1 cellular context compared by ENCODE assay signal in the genomic region with DNA sequence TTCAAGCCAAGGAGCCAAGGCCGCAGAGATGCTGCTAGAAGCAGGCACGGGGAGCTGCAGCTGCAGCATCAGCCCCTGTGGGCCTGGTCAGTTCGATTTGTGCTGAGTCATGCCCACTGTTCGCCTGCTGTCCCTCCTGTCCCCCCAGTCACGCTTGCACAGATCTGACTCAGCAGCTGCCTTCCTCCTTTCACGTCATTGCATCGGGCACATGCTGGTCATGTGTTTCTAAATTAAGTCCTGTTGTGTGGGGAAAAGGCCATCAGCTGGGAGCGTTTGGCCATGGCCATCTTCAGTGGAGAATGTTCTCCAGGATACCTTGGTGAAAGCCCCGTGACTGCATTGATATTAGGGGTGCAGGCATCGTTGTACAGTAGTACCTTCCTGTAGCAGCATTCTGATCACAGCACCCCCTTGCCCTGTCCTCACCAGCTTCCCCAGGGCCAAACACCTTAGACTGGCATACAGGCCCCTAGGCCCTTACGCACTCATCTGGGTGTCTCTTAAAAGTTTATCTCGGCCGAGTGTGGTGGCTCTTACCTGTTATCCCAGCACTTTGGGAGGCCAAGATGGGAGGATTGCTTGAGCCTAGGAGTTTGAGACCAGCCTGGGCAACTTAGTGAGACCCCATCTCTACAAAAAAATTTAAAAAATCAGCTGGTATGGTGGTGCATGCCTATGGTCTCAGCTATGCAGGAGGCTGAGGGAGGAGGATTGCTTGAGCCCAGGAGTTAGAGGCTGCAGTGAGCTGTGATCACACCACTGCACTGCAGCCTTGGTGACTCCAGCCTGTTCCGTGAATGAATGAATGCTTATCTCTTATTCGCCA.
A peak's percentile ranks its signal among the peaks of the same experiment; 100 is the strongest.
TF ChIP-seq lines count a peak whose summit lies in the region.

No MANE protein-coding gene starts in this region.

TF ChIP-seq in K562, 482 proteins besides CTCF, POLR2A, EP300 and RAD21 (continued from another document):
- TF ChIP-seq, protein P1, sequence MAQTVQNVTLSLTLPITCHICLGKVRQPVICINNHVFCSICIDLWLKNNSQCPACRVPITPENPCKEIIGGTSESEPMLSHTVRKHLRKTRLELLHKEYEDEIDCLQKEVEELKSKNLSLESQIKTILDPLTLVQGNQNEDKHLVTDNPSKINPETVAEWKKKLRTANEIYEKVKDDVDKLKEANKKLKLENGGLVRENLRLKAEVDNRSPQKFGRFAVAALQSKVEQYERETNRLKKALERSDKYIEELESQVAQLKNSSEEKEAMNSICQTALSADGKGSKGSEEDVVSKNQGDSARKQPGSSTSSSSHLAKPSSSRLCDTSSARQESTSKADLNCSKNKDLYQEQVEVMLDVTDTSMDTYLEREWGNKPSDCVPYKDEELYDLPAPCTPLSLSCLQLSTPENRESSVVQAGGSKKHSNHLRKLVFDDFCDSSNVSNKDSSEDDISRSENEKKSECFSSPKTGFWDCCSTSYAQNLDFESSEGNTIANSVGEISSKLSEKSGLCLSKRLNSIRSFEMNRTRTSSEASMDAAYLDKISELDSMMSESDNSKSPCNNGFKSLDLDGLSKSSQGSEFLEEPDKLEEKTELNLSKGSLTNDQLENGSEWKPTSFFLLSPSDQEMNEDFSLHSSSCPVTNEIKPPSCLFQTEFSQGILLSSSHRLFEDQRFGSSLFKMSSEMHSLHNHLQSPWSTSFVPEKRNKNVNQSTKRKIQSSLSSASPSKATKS (CRISPR knock-in tag; IDR thresholded peaks at IDR 0.05): no peak
- TF ChIP-seq EGR1 (conservative IDR thresholded peaks at IDR 0.05): no peak
- TF ChIP-seq GTF2B (IDR thresholded peaks at IDR 0.05; ENCODE audit: extremely low read depth, insufficient read length): no peak
- no peak for TF ChIP-seq ZNF184 (CRISPR knock-in tag; IDR thresholded peaks at IDR 0.05)
- no peak for TF ChIP-seq SRSF7 (optimal IDR thresholded peaks at IDR 0.05; ENCODE audit: low read depth, low read length)
- TF ChIP-seq MTF1 (CRISPR knock-in tag; IDR thresholded peaks at IDR 0.05; ENCODE audit: borderline replicate concordance): no peak
- TF ChIP-seq NFYB (IDR thresholded peaks at IDR 0.05; ENCODE audit: extremely low read depth, insufficient read length): no peak
- TF ChIP-seq DACH1 (IDR thresholded peaks at IDR 0.05; ENCODE audit: partially characterized antibody): peak; percentile 63
- TF ChIP-seq CXXC5 (CRISPR knock-in tag; IDR thresholded peaks at IDR 0.05): peak; percentile 86
- no peak for TF ChIP-seq THRAP3 (IDR thresholded peaks at IDR 0.05; ENCODE audit: borderline replicate concordance)
